ENCODE assay signal across 8 cellular contexts in the genomic region with DNA sequence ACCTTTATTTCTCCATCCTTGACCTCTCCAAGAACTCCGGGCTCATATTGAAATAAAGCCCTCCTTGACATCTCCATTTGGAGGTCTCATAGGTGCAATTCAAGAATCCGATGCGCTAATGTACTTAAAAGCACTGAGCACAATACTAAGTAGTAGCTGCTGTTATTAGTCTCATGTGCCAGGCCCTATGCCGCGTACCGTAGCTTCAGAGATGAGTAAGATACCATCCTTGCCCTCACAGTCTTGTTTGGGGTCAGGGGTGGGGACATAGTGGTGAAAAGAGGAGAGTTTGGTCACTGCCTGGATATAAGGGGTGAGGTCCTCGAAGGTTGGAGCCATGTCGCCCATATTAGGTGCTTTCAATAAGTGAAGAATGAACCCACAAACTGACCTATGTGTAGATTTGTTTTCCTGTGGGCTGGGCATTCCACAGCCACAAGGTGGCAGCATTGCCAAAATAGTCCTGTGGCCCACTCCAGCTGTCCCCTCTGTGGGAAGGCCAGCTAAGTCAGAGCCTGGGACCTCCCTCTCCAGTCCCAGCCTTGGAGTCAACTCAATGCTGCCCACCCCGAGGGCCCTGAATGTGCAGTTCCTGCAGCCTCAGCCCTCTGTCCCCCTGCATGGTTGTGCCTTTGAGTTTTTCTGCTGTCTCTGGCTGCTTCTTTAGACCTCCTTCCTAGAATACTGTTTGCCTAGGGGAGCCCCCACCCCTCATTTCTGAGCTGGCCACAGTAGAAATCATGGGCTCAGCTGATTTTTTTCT. TPM values are rescaled to one million over a fixed set of nuclear protein-coding genes. Genes with fewer than 3 reads are reported as not detected.
DNase-seq lines count a peak whose midpoint lies in the region; ATAC-seq and TF ChIP-seq lines count a peak whose summit lies in the region.

No MANE protein-coding gene starts in this region.

- H3K9me3 ChIP-seq in IMR-90 (ENCODE audit: control insufficient read depth, insufficient read depth, low read length) (no peaks in the 10 kb centered on the region), osteoblast (ENCODE audit: low read depth, low read length) (no peaks in the 10 kb centered on the region)

- no peak overlapping the region for H4K91ac ChIP-seq in IMR-90 (ENCODE audit: insufficient read depth, low read depth, low read length)

- H3K4me2 ChIP-seq in IMR-90 (ENCODE audit: low read depth, low read length) (no peak overlapping the region), osteoblast (ENCODE audit: insufficient read depth, low read length) (no peak overlapping the region)

- H3K4me1 ChIP-seq in IMR-90 (ENCODE audit: control insufficient read depth, insufficient read depth, low read length), result peaks cover 2% of the 10 kb centered on the region; the same call in 1 of the 2 replicates
- no peaks in the 10 kb centered on the region for H3K4me1 ChIP-seq in osteoblast (ENCODE audit: insufficient read depth, low read length)

- POLR2A ChIA-PET in IMR-90 (lab: Charles Lee; ENCODE audit: unreplicated experiment) (no interaction called here), RWPE1 (lab: Yijun Ruan, JAX; ENCODE audit: low non-redundant PET) (no interaction called here)

- no peak overlapping the region for H3K23ac ChIP-seq in IMR-90 (ENCODE audit: low read depth, low read length)

- peak overlapping the region; percentile 68; the same call in 1 of the 2 replicates for H2AK5ac ChIP-seq in IMR-90 (ENCODE audit: low read depth, low read length)

- TF ChIP-seq POLR2A in IMR-90 (IDR thresholded peaks at IDR 0.05; ENCODE audit: low read depth, low read length), result peak; percentile 51; the same call in 1 of the 2 replicates

- peaks cover 30% of the 10 kb centered on the region for H3K36me3 Mint-ChIP-seq in activated naive CD4-positive, alpha-beta T cell treated with anti-CD3 and anti-CD28 coated beads for 36 hours (ENCODE audit: low read depth)

- dilution Hi-C loops in IMR-90 (cut with HindIII; ENCODE audit: low sequenced_read_pairs, unreplicated experiment), result no loop called here

- H2BK5ac ChIP-seq in IMR-90 (ENCODE audit: low read depth, low read length, poor library complexity, severe bottlenecking), result no peak overlapping the region

- H2BK120ac ChIP-seq in IMR-90 (ENCODE audit: low read depth, low read length), result no peak overlapping the region

- H2AFZ ChIP-seq in IMR-90 (replicated peaks; ENCODE audit: low read length, poor library complexity) (peak overlapping the region; percentile 79), osteoblast (ENCODE audit: low read length) (no peak overlapping the region)

- H3K4me3 ChIP-seq in IMR-90 (ENCODE audit: insufficient read depth, low read depth, low read length) (no peak overlapping the region), osteoblast (ENCODE audit: insufficient read depth, low read length) (no peak overlapping the region)

- no peak overlapping the region for H4K8ac ChIP-seq in IMR-90 (ENCODE audit: low read depth in 2 of 2, low read length in 2 of 2)

- H3K9ac ChIP-seq in IMR-90 (ENCODE audit: low read depth, low read length), result no peak overlapping the region

- H3K27ac Mint-ChIP-seq in activated naive CD4-positive, alpha-beta T cell treated with anti-CD3 and anti-CD28 coated beads for 36 hours, result no peak overlapping the region

- no peak overlapping the region for H3K4me3 Mint-ChIP-seq in activated naive CD4-positive, alpha-beta T cell treated with anti-CD3 and anti-CD28 coated beads for 36 hours

- H3K27ac ChIP-seq in IMR-90 (ENCODE audit: insufficient read depth, low read length) (no peak overlapping the region), RWPE1 (peak overlapping the region; percentile 33; the same call in 1 of the 2 replicates), osteoblast (ENCODE audit: low read depth, low read length) (no peak overlapping the region)

- peak; percentile 94 for TF ChIP-seq CTCF in IMR-90 (conservative IDR thresholded peaks at IDR 0.05; ENCODE audit: low read depth, low read length)
- peak; percentile 85 for TF ChIP-seq CTCF in RWPE1 (conservative IDR thresholded peaks at IDR 0.05; ENCODE audit: low read depth)
- TF ChIP-seq CTCF in osteoblast (IDR thresholded peaks at IDR 0.05; ENCODE audit: extremely low read depth, low read depth, low read length), result peak; percentile 93

- peak overlapping the region; percentile 60 for H2AK9ac ChIP-seq in IMR-90 (replicated peaks; ENCODE audit: low read depth, low read length, poor library complexity)

- in situ Hi-C loops in IMR-90 (cut with MboI; ENCODE audit: low sequenced_read_pairs), result loop anchor here (10.0 to 25.0 kb wide), 3 partner anchors 104 to 1027 kb away; no protein-coding TSS in a partner anchor

- peaks cover 3 to 5% of the 10 kb centered on the region in 2 experiments; a peak in 3 of 4 replicates for H3K79me1 ChIP-seq in IMR-90 (ENCODE audit: low read depth in 1 of 2, low read length in 2 of 2)

- no TSS peak for BruUV-seq in IMR-90 (replicated peaks; lab: Mats Ljungman, UMichigan)

- H4K20me1 ChIP-seq in IMR-90 (ENCODE audit: insufficient read depth, low read length) (peaks cover 3% of the 10 kb centered on the region; the same call in 1 of the 2 replicates), osteoblast (ENCODE audit: insufficient read depth, low read length) (peaks cover 4% of the 10 kb centered on the region)

- peaks cover 3% of the 10 kb centered on the region for H3K9me3 Mint-ChIP-seq in activated naive CD4-positive, alpha-beta T cell treated with anti-CD3 and anti-CD28 coated beads for 36 hours

- H3K4me1 Mint-ChIP-seq in activated naive CD4-positive, alpha-beta T cell treated with anti-CD3 and anti-CD28 coated beads for 36 hours (ENCODE audit: low read depth), result peaks cover 17% of the 10 kb centered on the region

- DNase-seq in CD1c-positive myeloid dendritic cell (ENCODE audit: extremely low spot score), result peak; percentile 73
- peak; percentile 74 for DNase-seq in IMR-90
- DNase-seq in RWPE1 (ENCODE audit: low spot score), result peak; percentile 60
- DNase-seq in activated naive CD4-positive, alpha-beta T cell treated with anti-CD3 and anti-CD28 coated beads for 36 hours, result peak; percentile 70
- DNase-seq in globus pallidus (ENCODE audit: low spot score), result peak; percentile 82
- DNase-seq in osteoblast (ENCODE audit: insufficient read length, low spot score, missing footprints), result peak; percentile 68

- peak; percentile 99 for TF ChIP-seq RAD21 in IMR-90 (IDR thresholded peaks at IDR 0.05; ENCODE audit: low read length)

- H3K9me1 ChIP-seq in IMR-90 (ENCODE audit: insufficient read depth, low read length), result no peaks in the 10 kb centered on the region

- ATAC-seq in GM19372 (IDR thresholded peaks at IDR 0.05; ENCODE audit: low read depth, unreplicated experiment) (peak; percentile 48), IMR-90 (ENCODE audit: low read depth) (peak; percentile 98), GM19467 (IDR thresholded peaks at IDR 0.05; ENCODE audit: unreplicated experiment) (no peak)

- WGBS in IMR-90 (ENCODE audit: extremely low coverage in 2 of 2, insufficient read length in 1 of 2), 2 experiments, result 75% methylated on average over 4 of the region's 9 CpGs; no CpG with 5 or more reads in 1 of the 2 experiments

- no peaks in the 10 kb centered on the region for H3K27me3 Mint-ChIP-seq in activated naive CD4-positive, alpha-beta T cell treated with anti-CD3 and anti-CD28 coated beads for 36 hours (ENCODE audit: low read depth)

- no peak overlapping the region for H4K5ac ChIP-seq in IMR-90 (ENCODE audit: low read depth, low read length)

- H3K56ac ChIP-seq in IMR-90 (ENCODE audit: extremely low read depth, insufficient read depth, low read length), result no peak overlapping the region

- no peak overlapping the region for H3K4ac ChIP-seq in IMR-90 (ENCODE audit: low read depth, low read length)

- no peaks in the 10 kb centered on the region for H3K27me3 ChIP-seq in IMR-90 (ENCODE audit: control insufficient read depth, insufficient read depth, low read length)
- no peaks in the 10 kb centered on the region for H3K27me3 ChIP-seq in osteoblast (ENCODE audit: insufficient read depth, low read length)

- no peak overlapping the region for H2BK15ac ChIP-seq in IMR-90 (ENCODE audit: low read depth, low read length)

- H3K18ac ChIP-seq in IMR-90 (ENCODE audit: low read depth, low read length), result no peak overlapping the region

- peaks cover 4% of the 10 kb centered on the region for H3K79me2 ChIP-seq in osteoblast (ENCODE audit: insufficient read depth, low read length)

- no peak overlapping the region for H2BK20ac ChIP-seq in IMR-90 (ENCODE audit: low read depth, low read length)

- intact Hi-C loops in IMR-90 (cut with micrococcal nuclease), result loop anchor here (1.0 to 10.0 kb wide), 6 partner anchors 131 to 1184 kb away; no protein-coding TSS in a partner anchor
- intact Hi-C loops in activated naive CD4-positive, alpha-beta T cell treated with anti-CD3 and anti-CD28 coated beads for 36 hours (cut with micrococcal nuclease), result loop anchor here (1.0 to 10.0 kb wide), 2 partner anchors 170 to 684 kb away; no protein-coding TSS in a partner anchor

- H3K36me3 ChIP-seq in IMR-90 (ENCODE audit: control insufficient read depth, insufficient read depth, low read length) (peaks cover 4% of the 10 kb centered on the region; the same call in 1 of the 2 replicates), osteoblast (ENCODE audit: insufficient read depth, low read length) (no peaks in the 10 kb centered on the region)

- H3K14ac ChIP-seq in IMR-90 (replicated peaks; ENCODE audit: low read depth, low read length), result no peak overlapping the region

- CTCF ChIA-PET in IMR-90 (lab: Yijun Ruan, JAX), result interaction anchor here (0.6 to 3.4 kb wide), 11 partner anchors 9 to 1349 kb away, joined by 3 to 35 read pairs (median 6); no protein-coding TSS in a partner anchor
- CTCF ChIA-PET in RWPE1 (lab: Yijun Ruan, JAX), result interaction anchor here (0.6 to 3.0 kb wide), 10 partner anchors 43 to 260 kb away, joined by 3 to 48 read pairs (median 6); partner anchors contain the start of gene ST3GAL4
- CTCF ChIA-PET in activated naive CD4-positive, alpha-beta T cell treated with anti-CD3 and anti-CD28 coated beads for 36 hours (lab: Charles Lee), result interaction anchor here (0.6 to 8.3 kb wide), 20 partner anchors 9 to 250 kb away, joined by 3 to 98 read pairs (median 5); partner anchors contain the start of gene ST3GAL4

RNA-seq across cellular contexts. Expression of gene DCPS, which starts 6.5 kb away (rescaled TPM):
- total RNA-seq in IMR-90 (2012; rRNA removed), result 18.6 and 19.7 TPM in 2 replicates
- 34.8 and 35.0 TPM in 2 replicates for polyA plus RNA-seq in IMR-90 (2012; rRNA removed)
- 26.7 and 31.4 TPM in 2 replicates for polyA plus RNA-seq in IMR-90 (2012; cell fraction: cytosol; rRNA removed)
- 12.2 and 12.5 TPM in 2 replicates for polyA plus RNA-seq in IMR-90 (2012; cell fraction: nucleus; rRNA removed; ENCODE audit: low replicate concordance)
- total RNA-seq in activated naive CD4-positive, alpha-beta T cell treated with anti-CD3 and anti-CD28 coated beads for 36 hours, result 10 to 100 TPM; 34.9 to 39.5 TPM
- total RNA-seq in osteoblast, result 8.3 TPM in 2 replicates

RNA-seq across cellular contexts. Expression of gene TIRAP, which starts 27.5 kb away (rescaled TPM):
- total RNA-seq in IMR-90 (2012; rRNA removed), result 3.0 and 3.6 TPM in 2 replicates
- polyA plus RNA-seq in IMR-90 (2012; rRNA removed), result 6.4 and 7.4 TPM in 2 replicates
- polyA plus RNA-seq in IMR-90 (2012; cell fraction: cytosol; rRNA removed), result 4.4 and 5.8 TPM in 2 replicates
- 5.1 and 8.0 TPM in 2 replicates for polyA plus RNA-seq in IMR-90 (2012; cell fraction: nucleus; rRNA removed; ENCODE audit: low replicate concordance)
- total RNA-seq in activated naive CD4-positive, alpha-beta T cell treated with anti-CD3 and anti-CD28 coated beads for 36 hours, result 1 to 10 TPM; 2.7 to 3.5 TPM
- total RNA-seq in osteoblast, result 9.8 and 10.6 TPM in 2 replicates

RNA-seq across cellular contexts. Expression of gene FOXRED1, which starts 41.5 kb away (rescaled TPM):
- total RNA-seq in IMR-90 (2012; rRNA removed), result 15.1 and 15.3 TPM in 2 replicates
- 28.3 and 28.8 TPM in 2 replicates for polyA plus RNA-seq in IMR-90 (2012; rRNA removed)
- 15.9 and 25.4 TPM in 2 replicates for polyA plus RNA-seq in IMR-90 (2012; cell fraction: cytosol; rRNA removed)
- 49.6 and 75.7 TPM in 2 replicates for polyA plus RNA-seq in IMR-90 (2012; cell fraction: nucleus; rRNA removed; ENCODE audit: low replicate concordance)
- total RNA-seq in activated naive CD4-positive, alpha-beta T cell treated with anti-CD3 and anti-CD28 coated beads for 36 hours, result 10 to 100 TPM; 41.2 to 48.6 TPM
- total RNA-seq in osteoblast, result 8.3 and 11.6 TPM in 2 replicates

RNA-seq across cellular contexts. Expression of gene SRPRA, which starts 41.7 kb away (rescaled TPM):
- 105 and 108 TPM in 2 replicates for total RNA-seq in IMR-90 (2012; rRNA removed)
- 126 and 131 TPM in 2 replicates for polyA plus RNA-seq in IMR-90 (2012; rRNA removed)
- 88.5 and 95.3 TPM in 2 replicates for polyA plus RNA-seq in IMR-90 (2012; cell fraction: cytosol; rRNA removed)
- 126 and 190 TPM in 2 replicates for polyA plus RNA-seq in IMR-90 (2012; cell fraction: nucleus; rRNA removed; ENCODE audit: low replicate concordance)
- total RNA-seq in activated naive CD4-positive, alpha-beta T cell treated with anti-CD3 and anti-CD28 coated beads for 36 hours, result 100 to 1,000 TPM; 137 to 142 TPM
- 94.6 and 99.5 TPM in 2 replicates for total RNA-seq in osteoblast

RNA-seq across cellular contexts. Expression of gene ST3GAL4, which starts 45.1 kb away (rescaled TPM):
- 12.5 and 17.0 TPM in 2 replicates for total RNA-seq in IMR-90 (2012; rRNA removed)
- polyA plus RNA-seq in IMR-90 (2012; rRNA removed), result 18.3 and 19.7 TPM in 2 replicates
- 19.6 and 25.9 TPM in 2 replicates for polyA plus RNA-seq in IMR-90 (2012; cell fraction: cytosol; rRNA removed)
- 12.5 and 20.7 TPM in 2 replicates for polyA plus RNA-seq in IMR-90 (2012; cell fraction: nucleus; rRNA removed; ENCODE audit: low replicate concordance)
- 1 to 10 TPM; 7.6 to 8.0 TPM for total RNA-seq in activated naive CD4-positive, alpha-beta T cell treated with anti-CD3 and anti-CD28 coated beads for 36 hours
- total RNA-seq in osteoblast, result 11.8 and 13.8 TPM in 2 replicates
